ENCODE assay signal across 9 cellular contexts in the genomic region with DNA sequence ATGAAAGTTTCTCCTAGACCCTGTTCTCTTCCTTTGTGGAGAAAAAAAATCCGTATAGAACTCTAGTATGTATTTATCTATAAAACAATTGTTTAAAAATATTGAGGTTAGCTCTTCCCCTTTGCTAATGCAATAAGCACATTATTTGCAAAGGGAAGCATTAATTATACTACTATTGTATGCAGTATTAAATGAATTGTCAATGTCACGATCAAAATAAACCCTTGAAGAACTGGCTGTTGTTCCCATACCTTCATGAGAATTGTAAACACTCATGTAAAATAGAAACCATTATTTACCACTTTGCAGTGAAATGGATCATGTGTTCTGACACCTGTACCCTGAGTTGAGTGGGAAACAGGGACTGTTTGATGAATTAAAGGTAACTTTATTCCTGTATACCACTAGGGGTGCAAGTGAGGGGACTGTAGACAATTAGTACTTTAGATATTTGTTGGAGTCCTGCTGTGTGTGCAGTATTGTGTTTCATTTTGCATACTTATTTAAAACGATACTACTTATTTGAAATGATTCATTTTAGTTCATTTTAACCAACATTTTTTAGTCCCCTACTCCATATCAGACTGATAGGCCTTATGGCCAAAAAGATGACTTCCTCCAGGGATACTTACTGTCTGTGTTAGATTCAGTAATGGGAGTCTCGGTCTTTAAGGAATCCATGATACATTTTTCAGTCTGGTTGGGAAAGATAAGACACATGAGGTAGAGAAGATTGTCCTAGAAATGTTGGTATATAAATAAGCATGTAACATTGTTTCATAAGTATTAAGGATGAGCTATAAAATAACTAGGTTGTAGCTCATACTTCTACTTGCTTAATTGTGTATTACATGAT. TPM values are rescaled to one million over a fixed set of nuclear protein-coding genes. Genes with fewer than 3 reads are reported as not detected.
DNase-seq lines count a peak whose midpoint lies in the region; ATAC-seq and TF ChIP-seq lines count a peak whose summit lies in the region.
"Had no signal": no experiment of that assay in that cellular context is flagged by ENCODE, and none has a peak within 500 bp of the region (broad histone marks: within the 10 kb centered on the region; RNA-seq: fewer than 3 reads in every experiment).

No MANE protein-coding gene starts in this region.

- H3K36me3 ChIP-seq in BJ (ENCODE audit: control insufficient read depth, insufficient read depth, low read length), result no peaks in the 10 kb centered on the region

- peak; percentile 55 for ATAC-seq in GM18858 (IDR thresholded peaks at IDR 0.05; ENCODE audit: unreplicated experiment)
- peak; percentile 56 for ATAC-seq in HG03095 (IDR thresholded peaks at IDR 0.05; ENCODE audit: unreplicated experiment)

- DNase-seq in BJ (ENCODE audit: low read depth) (no peak), RPMI7951 (ENCODE audit: low read depth) (peak; percentile 14), glutamatergic neuron (no peak), immature natural killer cell (no peak), globus pallidus (ENCODE audit: low spot score) (no peak), A172 (ENCODE audit: low spot score) (no peak)

- H3K27ac Mint-ChIP-seq in glutamatergic neuron (ENCODE audit: unreplicated experiment) (no peak overlapping the region), immature natural killer cell (no peak overlapping the region)
- H3K27ac Mint-ChIP-seq: IgD-negative memory B cell had no signal

- H3K9me3 Mint-ChIP-seq in glutamatergic neuron (ENCODE audit: unreplicated experiment) (no peaks in the 10 kb centered on the region), immature natural killer cell (no peaks in the 10 kb centered on the region)
- H3K9me3 Mint-ChIP-seq: IgD-negative memory B cell had no signal

- H3K27me3 Mint-ChIP-seq in glutamatergic neuron (ENCODE audit: unreplicated experiment) (no peaks in the 10 kb centered on the region), immature natural killer cell (ENCODE audit: low read depth in 3 of 3) (peaks cover 2 to 3% (median 3%) of the 10 kb centered on the region in 3 donors)

- H3K4me1 Mint-ChIP-seq in glutamatergic neuron (ENCODE audit: low read depth, unreplicated experiment) (peaks cover 2% of the 10 kb centered on the region), immature natural killer cell (no peaks in the 10 kb centered on the region)

- H3K27me3 ChIP-seq in BJ (ENCODE audit: control insufficient read depth, insufficient read depth, low read length), result no peaks in the 10 kb centered on the region

- POLR2A ChIA-PET in BJ (lab: Charles Lee), result no interaction called here

- no peak overlapping the region for H3K4me3 Mint-ChIP-seq in glutamatergic neuron (ENCODE audit: unreplicated experiment)
- no peak overlapping the region for H3K4me3 Mint-ChIP-seq in immature natural killer cell
- H3K4me3 Mint-ChIP-seq: IgD-negative memory B cell had no signal

- CTCF ChIA-PET in BJ (lab: Yijun Ruan, JAX), result interaction anchor here (0.8 to 1.3 kb wide), 3 partner anchors 9 to 281 kb away, joined by 3 to 6 read pairs (median 3); no protein-coding TSS in a partner anchor

- H3K4me3 ChIP-seq in BJ (ENCODE audit: low read depth, low read length), result no peak overlapping the region

- TF ChIP-seq CTCF in BJ (IDR thresholded peaks at IDR 0.05; ENCODE audit: insufficient read depth, low read depth, low read length) (peak; percentile 43), glutamatergic neuron (IDR thresholded peaks at IDR 0.05; ENCODE audit: partially characterized antibody, unreplicated experiment) (peak; percentile 74)

- H3K36me3 Mint-ChIP-seq in glutamatergic neuron (ENCODE audit: unreplicated experiment) (no peaks in the 10 kb centered on the region), immature natural killer cell (no peaks in the 10 kb centered on the region)
- H3K36me3 Mint-ChIP-seq: IgD-negative memory B cell had no signal

RNA-seq across cellular contexts. Expression of gene PKP4, which starts 7.9 kb away (rescaled TPM):
- polyA plus RNA-seq in BJ (2011; rRNA removed) (47.0 and 48.4 TPM in 2 replicates), immature natural killer cell (1 to 10 TPM in 1 of 3 donors, under 1 TPM in 2; 0.13 to 1.7 (median 0.47) TPM)
- 83.7 and 101 TPM in 2 replicates for polyA minus RNA-seq in BJ (2011; rRNA and poly(A)+ RNA removed)
- total RNA-seq in RPMI7951 (2014; rRNA removed; shearing (Covaris generic)), result 33.0 and 33.5 TPM in 2 replicates
- 25.0 TPM for total RNA-seq in glutamatergic neuron (ENCODE audit: unreplicated experiment)
- 39.6 and 52.6 TPM in 2 replicates for total RNA-seq in A172 (2014; rRNA removed; shearing (Covaris generic))

RNA-seq across cellular contexts. Expression of gene CCDC148, which starts 8.1 kb away (rescaled TPM):
- polyA plus RNA-seq in BJ (2011; rRNA removed) (0.67 and 0.75 TPM in 2 replicates), immature natural killer cell (not detected)
- polyA minus RNA-seq in BJ (2011; rRNA and poly(A)+ RNA removed), result 2.7 and 3.2 TPM in 2 replicates
- total RNA-seq in RPMI7951 (2014; rRNA removed; shearing (Covaris generic)), result 1.4 TPM in 2 replicates
- 1.8 TPM for total RNA-seq in glutamatergic neuron (ENCODE audit: unreplicated experiment)
- 0.65 and 0.90 TPM in 2 replicates for total RNA-seq in A172 (2014; rRNA removed; shearing (Covaris generic))
- polyA plus RNA-seq: IgD-negative memory B cell had no signal
